8 cellular contexts compared by ENCODE assay signal in genomic region chr11:119018074-119018938, GRCh38.
DNase-seq lines count a peak whose midpoint lies in the region; ATAC-seq lines count a peak whose summit lies in the region.

Gene RPS25 (minus strand): TSS chr11:119018343. CDS start chr11:119018284, 59 bp downstream.
Gene TRAPPC4 (plus strand): TSS chr11:119018766. CDS start chr11:119018796, 30 bp downstream.

- peak; percentile 93 for DNase-seq in AG08396 (ENCODE audit: low spot score)
- DNase-seq in NCI-H345 treated with DMSO at 0.1 percent for 48 hours (lab: John Stamatoyannopoulos, UW; ENCODE audit: unreplicated experiment) = peak; percentile 95
- DNase-seq in activated CD4-positive, CD25-positive, alpha-beta regulatory T cell (lab: John Stamatoyannopoulos, UW) = peak; percentile 86 to 92 (median 90)
- DNase-seq in central memory CD4-positive, alpha-beta T cell = peak; percentile 96
- DNase-seq in iris pigment epithelial cell (ENCODE audit: low read depth) = peak; percentile 98
- DNase-seq in stimulated activated CD4-positive, alpha-beta T cell treated with anti-CD3 and anti-CD28 coated beads, Interleukin-12 subunit alpha, Interleukin-12 subunit beta, amount 100 ng/mL, for 24 hours (ENCODE audit: low read depth in 2 of 2) = peak; percentile 91

- ATAC-seq in GM19023 (IDR thresholded peaks at IDR 0.05; ENCODE audit: unreplicated experiment) (peak; percentile 86), HG03280 (IDR thresholded peaks at IDR 0.05; ENCODE audit: unreplicated experiment) (peak; percentile 85)

Comparison
In these comparisons a context has a peak if more than half of its experiments do, and no peak if none do; other contexts are left out.
1. Peak in every context shown above with its lines: DNase-seq and ATAC-seq.